2 cellular contexts compared by ENCODE assay signal in genomic region chr10:44386546-44387052, GRCh38.
A peak's percentile ranks its signal among the peaks of the same experiment; 100 is the strongest.
TF ChIP-seq lines count a peak whose summit lies in the region.

No MANE protein-coding gene starts in this region.

TF ChIP-seq in HEK293, 187 proteins besides CTCF, POLR2A, EP300 and RAD21 (continued from another document and continues in another):
- TF ChIP-seq YY1 (tag by site-specific recombination; IDR thresholded peaks at IDR 0.05), result no peak
- TF ChIP-seq ZNF626 (tag by site-specific recombination; IDR thresholded peaks at IDR 0.05), result no peak
- TF ChIP-seq ZBTB49 (tag by site-specific recombination; IDR thresholded peaks at IDR 0.05; ENCODE audit: low read depth), result no peak
- TF ChIP-seq KLF1 (tag by site-specific recombination; IDR thresholded peaks at IDR 0.05), result no peak
- TF ChIP-seq ZNF24 (tag by site-specific recombination; IDR thresholded peaks at IDR 0.05), result no peak
- TF ChIP-seq ATF2 (tag by site-specific recombination; IDR thresholded peaks at IDR 0.05; ENCODE audit: low read depth), result no peak
- no peak for TF ChIP-seq ZNF76 (tag by site-specific recombination; IDR thresholded peaks at IDR 0.05; ENCODE audit: borderline replicate concordance, low read depth)
- no peak for TF ChIP-seq REPIN1 (tag by site-specific recombination; IDR thresholded peaks at IDR 0.05; ENCODE audit: low read depth)
- 0 out of 2 replicates have a peak, but pooled peaks have one; percentile 33 for TF ChIP-seq PBX3 (CRISPR knock-in tag; IDR thresholded peaks at IDR 0.05)
- peak; percentile 47; the same call in 1 of the 2 replicates for TF ChIP-seq ZNF692 (tag by site-specific recombination; IDR thresholded peaks at IDR 0.05)
- TF ChIP-seq ZNF521 (tag by site-specific recombination; IDR thresholded peaks at IDR 0.05), result no peak
- TF ChIP-seq PATZ1 (tag by site-specific recombination; IDR thresholded peaks at IDR 0.05), result 0 out of 2 replicates have a peak, but pooled peaks have one; percentile 19
- no peak for TF ChIP-seq HOXD13 (CRISPR knock-in tag; IDR thresholded peaks at IDR 0.05; ENCODE audit: borderline replicate concordance)
- no peak for TF ChIP-seq ZNF549 (tag by site-specific recombination; IDR thresholded peaks at IDR 0.05)
- TF ChIP-seq ZFP41 (tag by site-specific recombination; IDR thresholded peaks at IDR 0.05; ENCODE audit: borderline replicate concordance), result no peak
- TF ChIP-seq ZNF133 (tag by site-specific recombination; IDR thresholded peaks at IDR 0.05), result no peak
- no peak for TF ChIP-seq ZNF311 (tag by site-specific recombination; IDR thresholded peaks at IDR 0.05; ENCODE audit: borderline replicate concordance)
- no peak for TF ChIP-seq ZNF146 (tag by site-specific recombination; IDR thresholded peaks at IDR 0.05)
- peak; percentile 53 for TF ChIP-seq ZNF654 (tag by site-specific recombination; IDR thresholded peaks at IDR 0.05; ENCODE audit: low read depth)
- peak; percentile 60 for TF ChIP-seq ZFHX2 (tag by site-specific recombination; conservative IDR thresholded peaks at IDR 0.05)

TF ChIP-seq in HepG2, 621 proteins besides CTCF, POLR2A, EP300 and RAD21 (continued from another document and continues in another):
- TF ChIP-seq ZNF770 (CRISPR knock-in tag; IDR thresholded peaks at IDR 0.05), result no peak; the same call in 1 of the 2 replicates
- no peak for TF ChIP-seq SYNCRIP (IDR thresholded peaks at IDR 0.05; ENCODE audit: insufficient read depth, low read depth, low read length)
- no peak for TF ChIP-seq ZNF260 (CRISPR knock-in tag; IDR thresholded peaks at IDR 0.05; ENCODE audit: borderline replicate concordance, low read depth)
- no peak for TF ChIP-seq HNRNPK (IDR thresholded peaks at IDR 0.05; ENCODE audit: low read depth, low read length, poor library complexity, severe bottlenecking)
- peak; percentile 13 for TF ChIP-seq ZFP36 (IDR thresholded peaks at IDR 0.05; ENCODE audit: borderline replicate concordance, low read depth, low read length, partially characterized antibody)
- peak; percentile 32; the same call in 1 of the 2 replicates for TF ChIP-seq SPEN (CRISPR knock-in tag; IDR thresholded peaks at IDR 0.05; ENCODE audit: low read depth)
- TF ChIP-seq TSC22D2 (CRISPR knock-in tag; IDR thresholded peaks at IDR 0.05; ENCODE audit: borderline replicate concordance), result 0 out of 2 replicates have a peak, but pooled peaks have one; percentile 34
- no peak for TF ChIP-seq ZNF761 (CRISPR knock-in tag; conservative IDR thresholded peaks at IDR 0.05)
- TF ChIP-seq ZNF562 (CRISPR knock-in tag; IDR thresholded peaks at IDR 0.05; ENCODE audit: borderline replicate concordance), result no peak
- no peak for TF ChIP-seq ELF4 (CRISPR knock-in tag; IDR thresholded peaks at IDR 0.05; ENCODE audit: borderline replicate concordance)
- no peak for TF ChIP-seq ZHX2 (IDR thresholded peaks at IDR 0.05; ENCODE audit: low read depth)
- no peak for TF ChIP-seq ZHX2 (CRISPR knock-in tag; IDR thresholded peaks at IDR 0.05; ENCODE audit: borderline replicate concordance)
- no peak for TF ChIP-seq ZNF17 (CRISPR knock-in tag; IDR thresholded peaks at IDR 0.05)
- 0 out of 2 replicates have a peak, but pooled peaks have one; percentile 68 for TF ChIP-seq HOXA5 (CRISPR knock-in tag; IDR thresholded peaks at IDR 0.05)
- TF ChIP-seq JUN (CRISPR knock-in tag; IDR thresholded peaks at IDR 0.05), result no peak
- TF ChIP-seq ZNF225 (CRISPR knock-in tag; IDR thresholded peaks at IDR 0.05), result no peak
- no peak for TF ChIP-seq ELF3 (CRISPR knock-in tag; IDR thresholded peaks at IDR 0.05)
- no peak for TF ChIP-seq NRL (CRISPR knock-in tag; IDR thresholded peaks at IDR 0.05; ENCODE audit: borderline replicate concordance)
- TF ChIP-seq NKX3-1 (CRISPR knock-in tag; IDR thresholded peaks at IDR 0.05), result no peak
- TF ChIP-seq ZFX (CRISPR knock-in tag; IDR thresholded peaks at IDR 0.05; ENCODE audit: low read depth), result no peak
- no peak for TF ChIP-seq KAT2B (IDR thresholded peaks at IDR 0.05; ENCODE audit: borderline replicate concordance, low read depth, low read length)
- TF ChIP-seq ISL2 (CRISPR knock-in tag; IDR thresholded peaks at IDR 0.05), result no peak
- TF ChIP-seq ZNF749 (CRISPR knock-in tag; IDR thresholded peaks at IDR 0.05; ENCODE audit: borderline replicate concordance), result no peak
- TF ChIP-seq ARID5B (CRISPR knock-in tag; IDR thresholded peaks at IDR 0.05), result peak; percentile 32; the same call in 1 of the 2 replicates
- no peak for TF ChIP-seq RFX3 (CRISPR knock-in tag; IDR thresholded peaks at IDR 0.05)
- TF ChIP-seq ZC3H4 (CRISPR knock-in tag; IDR thresholded peaks at IDR 0.05; ENCODE audit: borderline replicate concordance), result no peak
- TF ChIP-seq ZNF24 (IDR thresholded peaks at IDR 0.05), result no peak
- TF ChIP-seq MLLT10 (CRISPR knock-in tag; IDR thresholded peaks at IDR 0.05), result no peak
- TF ChIP-seq ATF5 (CRISPR knock-in tag; IDR thresholded peaks at IDR 0.05; ENCODE audit: low read depth), result no peak
- peak; percentile 43; the same call in 1 of the 2 replicates for TF ChIP-seq MIXL1 (CRISPR knock-in tag; IDR thresholded peaks at IDR 0.05)
- TF ChIP-seq ZNF552 (CRISPR knock-in tag; IDR thresholded peaks at IDR 0.05; ENCODE audit: borderline replicate concordance), result no peak
- TF ChIP-seq ZNF276 (CRISPR knock-in tag; IDR thresholded peaks at IDR 0.05; ENCODE audit: low read depth), result no peak
- no peak for TF ChIP-seq PAXIP1 (CRISPR knock-in tag; conservative IDR thresholded peaks at IDR 0.05)
- TF ChIP-seq BORCS8-MEF2B (CRISPR knock-in tag; IDR thresholded peaks at IDR 0.05), result no peak
